In genomic region chr7:158295966-158296797, GRCh38 we compare ENCODE assay signal across 24 cellular contexts.
DNase-seq lines count a peak whose midpoint lies in the region; FAIRE-seq and TF ChIP-seq lines count a peak whose summit lies in the region.
"Had no signal": no experiment of that assay in that cellular context is flagged by ENCODE, and none has a peak within 500 bp of the region (broad histone marks: within the 10 kb centered on the region; RNA-seq: fewer than 3 reads in every experiment).

No MANE protein-coding gene starts in this region.

- intact Hi-C loops in vagina (cut with DNase I) = no loop called here

- no peaks in the 10 kb centered on the region for H3K27me3 ChIP-seq in bronchial epithelial cell (ENCODE audit: control insufficient read depth, insufficient read depth, low read length)
- H3K27me3 ChIP-seq in vagina = no peaks in the 10 kb centered on the region

- peak; percentile 13 for DNase-seq in activated CD8-positive, alpha-beta memory T cell treated with anti-CD3 and anti-CD28 coated beads for 24 hours
- no peak for DNase-seq in activated CD8-positive, alpha-beta memory T cell treated with anti-CD3 and anti-CD28 coated beads, Interleukin-2, amount 50 U/mL, for 48 hours
- DNase-seq in bronchial epithelial cell (ENCODE audit: low read depth) = no peak
- peak; percentile 31 for DNase-seq in islet precursor cell
- peak; percentile 72 to 78 for DNase-seq in vagina (ENCODE audit: extremely low spot score in 2 of 2)
- DNase-seq in GM12891 (ENCODE audit: insufficient read length, low spot score) = no peak
- DNase-seq in NCI-H1417 (lab: John Stamatoyannopoulos, UW) = no peak
- DNase-seq: 8988T; AML-193; CD4-positive, CD25-positive, alpha-beta regulatory T cell; EL; KBM-7; MM.1S; NCI-H1048; NCI-H1436; NCI-H187 treated with DMSO at 0.1 percent for 48 hours; NCI-H2107; NCI-H446 treated with DMSO at 0.1 percent for 48 hours; NCI-H69; PC-9; RPMI8226; SHP77 treated with DMSO at 0.1 percent for 48 hours had no signal

- no peak for TF ChIP-seq POLR2A in vagina (IDR thresholded peaks at IDR 0.05)
- no peak for TF ChIP-seq POLR2A in GM12891 (IDR thresholded peaks at IDR 0.05; ENCODE audit: low read depth, low read length)

- H3K36me3 ChIP-seq in bronchial epithelial cell (ENCODE audit: control insufficient read depth, insufficient read depth, low read length) = no peaks in the 10 kb centered on the region
- H3K36me3 ChIP-seq in vagina = no peaks in the 10 kb centered on the region

- H3K4me1 ChIP-seq in vagina = no peaks in the 10 kb centered on the region

- FAIRE-seq in bronchial epithelial cell (lab: Jason Lieb, UNC) (peak; percentile 55), GM12891 (lab: Jason Lieb, UNC) (no peak)
- FAIRE-seq: H54 had no signal

- TF ChIP-seq CTCF in bronchial epithelial cell (IDR thresholded peaks at IDR 0.05; ENCODE audit: insufficient read depth, low read length, severe bottlenecking) (no peak), vagina (IDR thresholded peaks at IDR 0.05) (no peak)

- no peak overlapping the region for H3K27ac ChIP-seq in vagina
- H3K27ac ChIP-seq: PC-9, SK-N-MC had no signal

- H3K4me3 ChIP-seq in bronchial epithelial cell (ENCODE audit: low read depth, low read length) = no peak overlapping the region
- no peak overlapping the region for H3K4me3 ChIP-seq in vagina
- H3K4me3 ChIP-seq: PC-9, SK-N-MC had no signal

- H3K9me3 ChIP-seq in vagina = no peaks in the 10 kb centered on the region

TF ChIP-seq in GM12891, 5 proteins besides CTCF, POLR2A, EP300 and RAD21:
- TF ChIP-seq TAF1 (IDR thresholded peaks at IDR 0.05; ENCODE audit: low read depth, low read length) (no peak), POU2F2 (IDR thresholded peaks at IDR 0.05; ENCODE audit: low read depth, low read length) (no peak), SPI1 (IDR thresholded peaks at IDR 0.05; ENCODE audit: low read depth, low read length) (no peak), PAX5 (IDR thresholded peaks at IDR 0.05; ENCODE audit: insufficient read depth, low read length, severe bottlenecking) (no peak), POLR2AphosphoS5 (IDR thresholded peaks at IDR 0.05; ENCODE audit: low read depth, low read length) (no peak)
TF ChIP-seq in GM12891: peak in this region for 0.

Comparison
In these comparisons a context has a peak if more than half of its experiments do, and no peak if none do; other contexts are left out.
1. DNase-seq: peak in activated CD8-positive, alpha-beta memory T cell treated with anti-CD3 and anti-CD28 coated beads for 24 hours (single experiment), islet precursor cell (single experiment) and vagina (2 of 2); none in activated CD8-positive, alpha-beta memory T cell treated with anti-CD3 and anti-CD28 coated beads, Interleukin-2, amount 50 U/mL, for 48 hours (single experiment), bronchial epithelial cell (single experiment), GM12891 (single experiment) and NCI-H1417 (0 of 3).